1 cellular context compared by ENCODE assay signal in the genomic region with DNA sequence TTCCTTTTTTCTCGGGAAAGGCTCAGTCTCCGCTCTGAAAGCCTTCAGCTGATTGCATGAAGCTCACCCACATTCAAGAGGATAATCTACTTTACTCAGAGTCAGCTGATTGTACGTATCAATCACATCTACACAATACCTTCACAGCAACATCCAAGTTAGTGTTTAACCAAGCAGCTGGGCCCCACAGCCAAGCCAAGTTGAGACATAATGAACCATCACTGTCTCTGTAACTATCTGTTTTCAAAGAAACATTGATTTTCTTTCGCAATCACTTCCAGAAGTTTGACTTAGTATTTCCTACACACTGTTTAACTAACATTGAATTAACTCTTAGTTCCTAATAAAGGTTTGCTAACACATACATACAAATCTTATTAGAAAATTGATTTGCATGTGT.
TF ChIP-seq lines count a peak whose summit lies in the region.

No MANE protein-coding gene starts in this region.

TF ChIP-seq in HepG2, 621 proteins besides CTCF, POLR2A, EP300 and RAD21 (continued from another document and continues in another):
- TF ChIP-seq CHCHD3 (CRISPR knock-in tag; IDR thresholded peaks at IDR 0.05) (no peak), FOXJ3 (CRISPR knock-in tag; IDR thresholded peaks at IDR 0.05; ENCODE audit: borderline replicate concordance) (peak; percentile 78; the same call in 1 of the 2 replicates), ZNF749 (CRISPR knock-in tag; IDR thresholded peaks at IDR 0.05; ENCODE audit: borderline replicate concordance) (no peak), KLF9 (CRISPR knock-in tag; IDR thresholded peaks at IDR 0.05; ENCODE audit: low read depth) (0 out of 2 replicates have a peak, but pooled peaks have one; percentile 16), HDAC1 (CRISPR knock-in tag; IDR thresholded peaks at IDR 0.05) (peak; percentile 71), SMC3 (IDR thresholded peaks at IDR 0.05; ENCODE audit: low read length) (0 out of 2 replicates have a peak, but pooled peaks have one; percentile 20), ZNF780A (CRISPR knock-in tag; IDR thresholded peaks at IDR 0.05) (no peak), SAP130 (CRISPR knock-in tag; IDR thresholded peaks at IDR 0.05; ENCODE audit: low read depth) (peak; percentile 80), ZNF543 (CRISPR knock-in tag; IDR thresholded peaks at IDR 0.05) (0 out of 2 replicates have a peak, but pooled peaks have one; percentile 37), ZNF598 (CRISPR knock-in tag; IDR thresholded peaks at IDR 0.05; ENCODE audit: borderline replicate concordance) (no peak), AGO2 (optimal IDR thresholded peaks at IDR 0.05; ENCODE audit: low read depth, low read length) (no peak), SUZ12 (IDR thresholded peaks at IDR 0.05; ENCODE audit: low read depth, low read length) (no peak), ZFP1 (CRISPR knock-in tag; IDR thresholded peaks at IDR 0.05) (peak; percentile 61; the same call in 1 of the 2 replicates), POGZ (CRISPR knock-in tag; IDR thresholded peaks at IDR 0.05) (peak; percentile 26; the same call in 1 of the 2 replicates), ZNF205 (CRISPR knock-in tag; IDR thresholded peaks at IDR 0.05) (no peak), ZKSCAN1 (IDR thresholded peaks at IDR 0.05; ENCODE audit: low read length) (no peak), RORA (CRISPR knock-in tag; IDR thresholded peaks at IDR 0.05) (no peak), SOX13 (IDR thresholded peaks at IDR 0.05) (peak; percentile 89), SOX13 (CRISPR knock-in tag; conservative IDR thresholded peaks at IDR 0.05 in 1 of 2, IDR thresholded peaks at IDR 0.05 in 1 of 2) (peak in 1 of 2 experiments; percentile 97; a peak in 2 of 4 replicates), ZFP36L1 (CRISPR knock-in tag; IDR thresholded peaks at IDR 0.05) (0 out of 2 replicates have a peak, but pooled peaks have one; percentile 11), KLF12 (CRISPR knock-in tag; IDR thresholded peaks at IDR 0.05; ENCODE audit: borderline replicate concordance) (no peak), ZSCAN29 (CRISPR knock-in tag; conservative IDR thresholded peaks at IDR 0.05) (peak; percentile 68), CEBPG (CRISPR knock-in tag; IDR thresholded peaks at IDR 0.05) (peak; percentile 95), ZBTB2 (CRISPR knock-in tag; IDR thresholded peaks at IDR 0.05; ENCODE audit: low read depth) (no peak), ETV5 (CRISPR knock-in tag; IDR thresholded peaks at IDR 0.05; ENCODE audit: borderline replicate concordance) (peak; percentile 70; the same call in 1 of the 2 replicates), IRF1 (CRISPR knock-in tag; IDR thresholded peaks at IDR 0.05; ENCODE audit: low read depth) (no peak), ONECUT2 (CRISPR knock-in tag; IDR thresholded peaks at IDR 0.05) (peak; percentile 96), ZBED4 (CRISPR knock-in tag; IDR thresholded peaks at IDR 0.05; ENCODE audit: borderline replicate concordance) (0 out of 2 replicates have a peak, but pooled peaks have one; percentile 42), TGIF2 (CRISPR knock-in tag; IDR thresholded peaks at IDR 0.05) (peak; percentile 38; the same call in 1 of the 2 replicates), ZNF512B (CRISPR knock-in tag; IDR thresholded peaks at IDR 0.05; ENCODE audit: borderline replicate concordance) (0 out of 2 replicates have a peak, but pooled peaks have one; percentile 40), ZNF235 (CRISPR knock-in tag; IDR thresholded peaks at IDR 0.05; ENCODE audit: borderline replicate concordance) (no peak), PAXIP1 (CRISPR knock-in tag; conservative IDR thresholded peaks at IDR 0.05) (peak; percentile 92), ZNF12 (CRISPR knock-in tag; IDR thresholded peaks at IDR 0.05) (0 out of 2 replicates have a peak, but pooled peaks have one; percentile 46), ZNF747 (CRISPR knock-in tag; IDR thresholded peaks at IDR 0.05; ENCODE audit: borderline replicate concordance) (peak; percentile 47; the same call in 1 of the 2 replicates), HOMEZ (CRISPR knock-in tag; IDR thresholded peaks at IDR 0.05; ENCODE audit: low read depth) (0 out of 2 replicates have a peak, but pooled peaks have one; percentile 27), ZFX (CRISPR knock-in tag; IDR thresholded peaks at IDR 0.05; ENCODE audit: low read depth) (peak; percentile 44)
- TF ChIP-seq, protein P1, sequence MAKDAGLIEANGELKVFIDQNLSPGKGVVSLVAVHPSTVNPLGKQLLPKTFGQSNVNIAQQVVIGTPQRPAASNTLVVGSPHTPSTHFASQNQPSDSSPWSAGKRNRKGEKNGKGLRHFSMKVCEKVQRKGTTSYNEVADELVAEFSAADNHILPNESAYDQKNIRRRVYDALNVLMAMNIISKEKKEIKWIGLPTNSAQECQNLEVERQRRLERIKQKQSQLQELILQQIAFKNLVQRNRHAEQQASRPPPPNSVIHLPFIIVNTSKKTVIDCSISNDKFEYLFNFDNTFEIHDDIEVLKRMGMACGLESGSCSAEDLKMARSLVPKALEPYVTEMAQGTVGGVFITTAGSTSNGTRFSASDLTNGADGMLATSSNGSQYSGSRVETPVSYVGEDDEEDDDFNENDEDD (CRISPR knock-in tag; IDR thresholded peaks at IDR 0.05; ENCODE audit: borderline replicate concordance) = 0 out of 2 replicates have a peak, but pooled peaks have one; percentile 19
- TF ChIP-seq, protein P2, sequence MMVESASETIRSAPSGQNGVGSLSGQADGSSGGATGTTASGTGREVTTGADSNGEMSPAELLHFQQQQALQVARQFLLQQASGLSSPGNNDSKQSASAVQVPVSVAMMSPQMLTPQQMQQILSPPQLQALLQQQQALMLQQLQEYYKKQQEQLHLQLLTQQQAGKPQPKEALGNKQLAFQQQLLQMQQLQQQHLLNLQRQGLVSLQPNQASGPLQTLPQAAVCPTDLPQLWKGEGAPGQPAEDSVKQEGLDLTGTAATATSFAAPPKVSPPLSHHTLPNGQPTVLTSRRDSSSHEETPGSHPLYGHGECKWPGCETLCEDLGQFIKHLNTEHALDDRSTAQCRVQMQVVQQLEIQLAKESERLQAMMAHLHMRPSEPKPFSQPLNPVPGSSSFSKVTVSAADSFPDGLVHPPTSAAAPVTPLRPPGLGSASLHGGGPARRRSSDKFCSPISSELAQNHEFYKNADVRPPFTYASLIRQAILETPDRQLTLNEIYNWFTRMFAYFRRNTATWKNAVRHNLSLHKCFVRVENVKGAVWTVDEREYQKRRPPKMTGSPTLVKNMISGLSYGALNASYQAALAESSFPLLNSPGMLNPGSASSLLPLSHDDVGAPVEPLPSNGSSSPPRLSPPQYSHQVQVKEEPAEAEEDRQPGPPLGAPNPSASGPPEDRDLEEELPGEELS (CRISPR knock-in tag; IDR thresholded peaks at IDR 0.05) = peak; percentile 96
